In genomic region chr12:96235497-96235826, GRCh38 we compare ENCODE assay signal across 11 cellular contexts. TPM values are rescaled to one million over a fixed set of nuclear protein-coding genes. Genes with fewer than 3 reads are reported as not detected.
DNase-seq lines count a peak whose midpoint lies in the region; ATAC-seq and TF ChIP-seq lines count a peak whose summit lies in the region.
"Had no signal": no experiment of that assay in that cellular context is flagged by ENCODE, and none has a peak within 500 bp of the region (broad histone marks: within the 10 kb centered on the region; RNA-seq: fewer than 3 reads in every experiment).

No MANE protein-coding gene starts in this region.

- no peak for DNase-seq in CD4-positive, CD25-positive, alpha-beta regulatory T cell
- DNase-seq in HFFc6 (no peak), colonic mucosa (no peak), osteocyte (ENCODE audit: extremely low spot score, unreplicated experiment) (no peak), NCI-H2196 treated with DMSO at 0.1 percent for 48 hours (lab: John Stamatoyannopoulos, UW; ENCODE audit: unreplicated experiment) (no peak), lower leg skin (ENCODE audit: low spot score in 2 of 2) (no peak)
- DNase-seq: NCI-H1694 treated with DMSO at 0.1 percent for 48 hours, OCI-M1 had no signal

- no peak overlapping the region for H3K4me3 ChIP-seq in CD4-positive, CD25-positive, alpha-beta regulatory T cell (ENCODE audit: low read depth, low read length)
- no peak overlapping the region for H3K4me3 ChIP-seq in colonic mucosa
- H3K4me3 ChIP-seq in lower leg skin (ENCODE audit: low read depth, poor library complexity, severe bottlenecking): no peak overlapping the region
- H3K4me3 ChIP-seq: GM12878 had no signal

- H3K4me1 Mint-ChIP-seq in CD4-positive, CD25-positive, alpha-beta regulatory T cell: peaks cover 14 to 65% (median 45%) of the 10 kb centered on the region in 4 donors
- H3K4me1 Mint-ChIP-seq in HFFc6 (ENCODE audit: low read depth) (peaks cover 77% of the 10 kb centered on the region), osteocyte (ENCODE audit: unreplicated experiment) (peaks cover 57% of the 10 kb centered on the region)

- ATAC-seq in CD4-positive, CD25-positive, alpha-beta regulatory T cell (ENCODE audit: low read depth in 2 of 2): no peak
- no peak for ATAC-seq in HG03521 (IDR thresholded peaks at IDR 0.05; ENCODE audit: unreplicated experiment)
- ATAC-seq: GM12878 had no signal

- peak overlapping the region; percentile 25 to 86 (median 82) for H3K27ac Mint-ChIP-seq in CD4-positive, CD25-positive, alpha-beta regulatory T cell
- H3K27ac Mint-ChIP-seq in HFFc6 (peak overlapping the region; percentile 99), osteocyte (ENCODE audit: unreplicated experiment) (peak overlapping the region; percentile 66)
- H3K27ac Mint-ChIP-seq: T-helper 1 cell treated with Interleukin-12 subunit alpha and Interleukin-12 subunit beta and Interleukin-4 antibody, amounts not matched to agents 30 μg/mL and 1 μg/mL, for 36 hours had no signal

- no peaks in the 10 kb centered on the region for H3K27me3 Mint-ChIP-seq in CD4-positive, CD25-positive, alpha-beta regulatory T cell
- H3K27me3 Mint-ChIP-seq in HFFc6 (ENCODE audit: insufficient read depth) (peaks cover 2% of the 10 kb centered on the region), osteocyte (ENCODE audit: unreplicated experiment) (no peaks in the 10 kb centered on the region)

- peaks cover 0 to 2% (median 0%) of the 10 kb centered on the region in 7 donors for H3K9me3 Mint-ChIP-seq in CD4-positive, CD25-positive, alpha-beta regulatory T cell
- H3K9me3 Mint-ChIP-seq in HFFc6 (no peaks in the 10 kb centered on the region), osteocyte (ENCODE audit: unreplicated experiment) (no peaks in the 10 kb centered on the region)
- H3K9me3 Mint-ChIP-seq: T-helper 1 cell treated with Interleukin-12 subunit alpha and Interleukin-12 subunit beta and Interleukin-4 antibody, amounts not matched to agents 30 μg/mL and 1 μg/mL, for 36 hours had no signal

- 81 to 84% methylated on average over 5 of the region's 5 CpGs for WGBS in lower leg skin, 2 donors

- H3K36me3 Mint-ChIP-seq in CD4-positive, CD25-positive, alpha-beta regulatory T cell: peaks cover 25% of the 10 kb centered on the region
- H3K36me3 Mint-ChIP-seq in HFFc6 (ENCODE audit: low read depth): peaks cover 15% of the 10 kb centered on the region; the same call in 1 of the 2 replicates
- H3K36me3 Mint-ChIP-seq in osteocyte (ENCODE audit: unreplicated experiment): peaks cover 8% of the 10 kb centered on the region

- H3K4me3 Mint-ChIP-seq in CD4-positive, CD25-positive, alpha-beta regulatory T cell: peak overlapping the region in 1 of 4 donors; percentile 41
- H3K4me3 Mint-ChIP-seq in HFFc6 (no peak overlapping the region), osteocyte (ENCODE audit: unreplicated experiment) (no peak overlapping the region)
- H3K4me3 Mint-ChIP-seq: T-helper 1 cell treated with Interleukin-12 subunit alpha and Interleukin-12 subunit beta and Interleukin-4 antibody, amounts not matched to agents 30 μg/mL and 1 μg/mL, for 36 hours had no signal

- H3K4me1 ChIP-seq in CD4-positive, CD25-positive, alpha-beta regulatory T cell (ENCODE audit: control insufficient read depth, insufficient read depth, low read length, poor library complexity, severe bottlenecking): peaks cover 46% of the 10 kb centered on the region
- no peaks in the 10 kb centered on the region for H3K4me1 ChIP-seq in colonic mucosa

- H3K36me3 ChIP-seq in CD4-positive, CD25-positive, alpha-beta regulatory T cell (ENCODE audit: control insufficient read depth, insufficient read depth, low read length): peaks cover 34% of the 10 kb centered on the region
- no peaks in the 10 kb centered on the region for H3K36me3 ChIP-seq in colonic mucosa

- H3K27ac ChIP-seq in CD4-positive, CD25-positive, alpha-beta regulatory T cell (ENCODE audit: insufficient read depth, low read length, poor library complexity, severe bottlenecking): no peak overlapping the region
- peak overlapping the region; percentile 53 for H3K27ac ChIP-seq in colonic mucosa

- no peak for TF ChIP-seq POLR2A in lower leg skin (IDR thresholded peaks at IDR 0.05)

- TF ChIP-seq CTCF in HFFc6 (IDR thresholded peaks at IDR 0.05): no peak
- no peak for TF ChIP-seq CTCF in colonic mucosa (IDR thresholded peaks at IDR 0.05)
- TF ChIP-seq CTCF in osteocyte (IDR thresholded peaks at IDR 0.05): no peak
- TF ChIP-seq CTCF in lower leg skin (IDR thresholded peaks at IDR 0.05): no peak

- H3K9ac ChIP-seq in colonic mucosa (ENCODE audit: low read depth in 2 of 2, low read length in 2 of 2): no peak overlapping the region

- H3K9me3 ChIP-seq in CD4-positive, CD25-positive, alpha-beta regulatory T cell (ENCODE audit: control insufficient read depth in 2 of 2, low read length in 2 of 2): no peaks in the 10 kb centered on the region
- H3K9me3 ChIP-seq in colonic mucosa: no peaks in the 10 kb centered on the region

- H3K27me3 ChIP-seq in CD4-positive, CD25-positive, alpha-beta regulatory T cell (ENCODE audit: control insufficient read depth, insufficient read depth, low read length): no peaks in the 10 kb centered on the region
- no peaks in the 10 kb centered on the region for H3K27me3 ChIP-seq in colonic mucosa

- intact Hi-C loops in colonic mucosa (cut with DNase I): no loop called here
- intact Hi-C loops in lower leg skin (cut with DNase I; ENCODE audit: low total_unique reads): no loop called here

RNA-seq across cellular contexts. Expression of gene ELK3, which starts 41.3 kb away (rescaled TPM):
- 84.7 TPM for total RNA-seq in CD4-positive, CD25-positive, alpha-beta regulatory T cell
- 10 to 100 TPM; 33.4 to 47.9 (median 38.3) TPM for polyA plus RNA-seq in CD4-positive, CD25-positive, alpha-beta regulatory T cell
- 10 to 100 TPM; 54.5 to 80.7 (median 71.9) TPM for total RNA-seq in HFFc6 (2021; fragmentation: NEBNext Ultra II Directional; extraction: Animal tissue kit (Norgen Biotek cat#: 25700))
- total RNA-seq in colonic mucosa (10 to 100 TPM in 1 of 2 donors, 1 to 10 TPM in 1; 8.5 to 10.8 TPM), osteocyte (49.3 and 49.5 TPM in 2 replicates), lower leg skin (10 to 100 TPM in 1 of 4 donors, 1 to 10 TPM in 3; 8.4 to 12.9 (median 9.5) TPM)
